Comparison of ENCODE assay signal across 26 cellular contexts in genomic region chr15:101384276-101384675, GRCh38.
"Had no signal": no experiment of that assay in that cellular context is flagged by ENCODE, and none has a peak within 500 bp of the region (broad histone marks: within the 10 kb centered on the region; RNA-seq: fewer than 3 reads in every experiment).

No MANE protein-coding gene starts in this region.

- H3K9me3 ChIP-seq: colonic mucosa, gastrocnemius medialis, left ventricle myocardium inferior, lower lobe of right lung, mucosa of descending colon, psoas muscle, right lobe of liver, testis, tibial artery had no signal

- H3K4me2 ChIP-seq: smooth muscle cell had no signal

- DNase-seq: colonic mucosa; effector CD8-positive, alpha-beta T cell; endodermal cell; foreskin fibroblast; gastrocnemius medialis; head of caudate nucleus; left cardiac atrium; left ventricle myocardium inferior; lower lobe of right lung; mucosa of descending colon; naive B cell; nephron progenitor cell; nucleus accumbens; stimulated activated CD4-positive, alpha-beta T cell treated with anti-CD3 and anti-CD28 coated beads, Interleukin-2, amount 100 ng/mL, for 24 hours; stimulated activated CD4-positive, alpha-beta T cell treated with anti-CD3 and anti-CD28 coated beads, Interleukin-4, amount 100 ng/mL, for 24 hours; stimulated activated naive CD8-positive, alpha-beta T cell treated with anti-CD3 and anti-CD28 coated beads, Interleukin-15, Interleukin-2, amounts not matched to agents 100 U/mL and 50 U/mL, for 24 hours; substantia nigra; testis had no signal

- H3K4me3 ChIP-seq: colonic mucosa, gastrocnemius medialis, left ventricle myocardium inferior, lower lobe of right lung, mucosa of descending colon, psoas muscle, right lobe of liver, smooth muscle cell, testis, tibial artery had no signal

- H3K27ac ChIP-seq: colonic mucosa, epithelial cell of prostate, gastrocnemius medialis, left ventricle myocardium inferior, lower lobe of right lung, psoas muscle, right lobe of liver, testis, tibial artery had no signal

- FAIRE-seq: urothelium cell line had no signal

- ATAC-seq: esophagus mucosa; gastrocnemius medialis; left cardiac atrium; lower lobe of right lung; mucosa of descending colon; psoas muscle; stimulated activated memory B cell treated with anti-CD40 and anti-IgM and Interleukin-4, amounts not matched to agents 10 μg/mL and 1 μg/mL and 100 μg/mL, for 72 hours; stimulated activated naive CD8-positive, alpha-beta T cell treated with anti-CD3 and anti-CD28 coated beads, Interleukin-15, Interleukin-2, amounts not matched to agents 100 U/mL and 50 U/mL, for 24 hours had no signal

- H3K4me1 ChIP-seq: colonic mucosa, gastrocnemius medialis, left ventricle myocardium inferior, lower lobe of right lung, psoas muscle, testis had no signal

- H3K27me3 ChIP-seq: colonic mucosa, gastrocnemius medialis, right lobe of liver, testis, tibial artery had no signal

- H3K36me3 ChIP-seq: colonic mucosa, lower lobe of right lung, tibial artery had no signal
